ENCODE assay signal across 8 cellular contexts in genomic region chr19:46009530-46010510, GRCh38. TPM values are rescaled to one million over a fixed set of nuclear protein-coding genes. Genes with fewer than 3 reads are reported as not detected.
DNase-seq lines count a peak whose midpoint lies in the region; ATAC-seq and TF ChIP-seq lines count a peak whose summit lies in the region.

No MANE protein-coding gene starts in this region.

- peak; percentile 32 to 73 (median 52) for DNase-seq in CD8-positive, alpha-beta memory T cell
- DNase-seq in HT1080 (ENCODE audit: low read depth) (peak; percentile 73), PC-3 (peak; percentile 71), fibroblast of the aortic adventitia (ENCODE audit: low read depth) (peak; percentile 81), nucleus accumbens (lab: John Stamatoyannopoulos, UW) (peak in 50 of 56 donors; percentile 14 to 86 (median 66)), tibial nerve (ENCODE audit: low spot score in 2 of 2) (peak; percentile 51 to 80)
- peak; percentile 80 for DNase-seq in activated T-cell treated with anti-CD3 and anti-CD28 coated beads, Interleukin-2, amount 50 U/mL, for 48 hours

- H3K27ac ChIP-seq in CD8-positive, alpha-beta memory T cell (ENCODE audit: low read depth, low read length): no peak overlapping the region
- no peak overlapping the region for H3K27ac ChIP-seq in PC-3 (ENCODE audit: low read length)
- no peak overlapping the region for H3K27ac ChIP-seq in tibial nerve

- BruUV-seq in PC-3 (replicated peaks; lab: Mats Ljungman, UMichigan): no TSS peak

- TF ChIP-seq EP300 in tibial nerve (IDR thresholded peaks at IDR 0.05): no peak

- CTCF ChIA-PET in CD8-positive, alpha-beta memory T cell (lab: Charles Lee): interaction anchor here (0.6 to 2.3 kb wide), 5 partner anchors 10 to 256 kb away, joined by 3 to 12 read pairs (median 4); partner anchors contain the start of genes CCDC61 and MYPOP
- CTCF ChIA-PET in PC-3 (lab: Charles Lee): interaction anchor here (1.1 kb wide), 1 partner anchor 14 kb away, joined by 3 read pairs; the partner anchor contains the start of gene CCDC61

- no peaks in the 10 kb centered on the region for H3K4me1 ChIP-seq in CD8-positive, alpha-beta memory T cell (ENCODE audit: insufficient read depth, low read length)
- H3K4me1 ChIP-seq in PC-3 (ENCODE audit: insufficient read depth, low read length) (no peaks in the 10 kb centered on the region), tibial nerve (peaks cover 0 to 9% (median 4%) of the 10 kb centered on the region in 4 donors)

- H3K9me3 ChIP-seq in CD8-positive, alpha-beta memory T cell (ENCODE audit: low read length): no peaks in the 10 kb centered on the region
- H3K9me3 ChIP-seq in PC-3 (ENCODE audit: low read length): no peaks in the 10 kb centered on the region
- H3K9me3 ChIP-seq in tibial nerve: no peaks in the 10 kb centered on the region

- intact Hi-C loops in PC-3 (cut with micrococcal nuclease): no loop called here

- no peaks in the 10 kb centered on the region for H3K9me2 ChIP-seq in PC-3 (replicated peaks; ENCODE audit: low read length)

- H3K9ac ChIP-seq in PC-3 (ENCODE audit: low read length): no peak overlapping the region

- H3K27ac Mint-ChIP-seq in CD8-positive, alpha-beta memory T cell: peak overlapping the region in 2 of 8 donors; percentile 61 to 85

- H3K36me3 Mint-ChIP-seq in CD8-positive, alpha-beta memory T cell: peaks cover 0 to 42% (median 0%) of the 10 kb centered on the region in 3 donors

- H3K9me3 Mint-ChIP-seq in CD8-positive, alpha-beta memory T cell: no peaks in the 10 kb centered on the region

- no peak overlapping the region for H2AFZ ChIP-seq in PC-3 (ENCODE audit: low read length)

- ATAC-seq in PC-3: peak; percentile 79
- ATAC-seq in GM21360 (IDR thresholded peaks at IDR 0.05; ENCODE audit: unreplicated experiment): no peak

- WGBS in tibial nerve, 2 donors: 58 to 64% methylated on average over 28 of the region's 28 CpGs

- no peak overlapping the region for H3K4me3 ChIP-seq in CD8-positive, alpha-beta memory T cell (ENCODE audit: low read length)
- no peak overlapping the region for H3K4me3 ChIP-seq in PC-3 (ENCODE audit: low read length)
- no peak overlapping the region for H3K4me3 ChIP-seq in fibroblast of the aortic adventitia (ENCODE audit: low read depth, low read length)
- no peak overlapping the region for H3K4me3 ChIP-seq in tibial nerve

- peaks cover 4% of the 10 kb centered on the region for H3K36me3 ChIP-seq in CD8-positive, alpha-beta memory T cell (ENCODE audit: insufficient read depth, low read length)
- H3K36me3 ChIP-seq in PC-3 (ENCODE audit: low read depth, low read length) (no peaks in the 10 kb centered on the region), tibial nerve (peaks cover 0 to 39% (median 3%) of the 10 kb centered on the region in 3 donors)

- no peak overlapping the region; the same call in 1 of the 2 replicates for H3K4me2 ChIP-seq in PC-3 (ENCODE audit: low read length)

- peak overlapping the region in 1 of 7 donors; percentile 75 for H3K4me3 Mint-ChIP-seq in CD8-positive, alpha-beta memory T cell

- peak; percentile 73 for TF ChIP-seq CTCF in PC-3 (conservative IDR thresholded peaks at IDR 0.05; ENCODE audit: low read depth, low read length)
- peak; percentile 80 for TF ChIP-seq CTCF in fibroblast of the aortic adventitia (IDR thresholded peaks at IDR 0.05; ENCODE audit: insufficient read depth, low read length)
- peak; percentile 80 to 88 (median 84) for TF ChIP-seq CTCF in tibial nerve (IDR thresholded peaks at IDR 0.05)

- H3K27me3 ChIP-seq in CD8-positive, alpha-beta memory T cell (ENCODE audit: insufficient read depth, low read length, poor library complexity, severe bottlenecking): peaks cover 5% of the 10 kb centered on the region
- H3K27me3 ChIP-seq in PC-3 (ENCODE audit: low read length) (no peaks in the 10 kb centered on the region), tibial nerve (peaks cover 0 to 28% of the 10 kb centered on the region in 2 donors)

- no peaks in the 10 kb centered on the region for H3F3A ChIP-seq in PC-3 (ENCODE audit: low read length, unreplicated experiment)

- peaks cover 5 to 7% (median 6%) of the 10 kb centered on the region in 3 donors for H3K4me1 Mint-ChIP-seq in CD8-positive, alpha-beta memory T cell

- no peaks in the 10 kb centered on the region for H4K20me1 ChIP-seq in PC-3 (ENCODE audit: low read length)

- no peak for TF ChIP-seq POLR2A in tibial nerve (IDR thresholded peaks at IDR 0.05)

- peaks cover 4 to 5% of the 10 kb centered on the region in 2 donors for H3K27me3 Mint-ChIP-seq in CD8-positive, alpha-beta memory T cell

- H3K79me2 ChIP-seq in PC-3 (ENCODE audit: low read length): no peaks in the 10 kb centered on the region

- POLR2A ChIA-PET in CD8-positive, alpha-beta memory T cell (lab: Charles Lee): no interaction called here
- POLR2A ChIA-PET in PC-3 (lab: Charles Lee; ENCODE audit: unreplicated experiment): no interaction called here

RNA-seq across cellular contexts. Expression of gene PGLYRP1, which starts 13.0 kb away (rescaled TPM):
- not detected for total RNA-seq in CD8-positive, alpha-beta memory T cell
- not detected for polyA plus RNA-seq in CD8-positive, alpha-beta memory T cell
- total RNA-seq in HT1080 (2014; rRNA removed; shearing (Covaris generic)): not detected in 2 replicates
- polyA plus RNA-seq in HT1080 (2015; cell fraction: cytosol; rRNA removed): not detected in 2 replicates
- not detected in 2 replicates for polyA plus RNA-seq in HT1080 (2015; cell fraction: nucleus; rRNA removed)
- total RNA-seq in PC-3 (2014; rRNA removed): not detected in 2 replicates
- not detected in 2 replicates for total RNA-seq in fibroblast of the aortic adventitia (ENCODE audit: low replicate concordance)
- total RNA-seq in tibial nerve: not detected

RNA-seq across cellular contexts. Expression of gene CCDC61, which starts 14.6 kb away (rescaled TPM):
- total RNA-seq in CD8-positive, alpha-beta memory T cell: 10 to 100 TPM; 20.0 to 23.3 TPM
- 13.8 TPM for polyA plus RNA-seq in CD8-positive, alpha-beta memory T cell
- 4.7 and 8.7 TPM in 2 replicates for total RNA-seq in HT1080 (2014; rRNA removed; shearing (Covaris generic))
- polyA plus RNA-seq in HT1080 (2015; cell fraction: cytosol; rRNA removed): 9.1 and 11.8 TPM in 2 replicates
- polyA plus RNA-seq in HT1080 (2015; cell fraction: nucleus; rRNA removed): 22.5 and 28.0 TPM in 2 replicates
- total RNA-seq in PC-3 (2014; rRNA removed): 6.3 and 7.7 TPM in 2 replicates
- 5.4 and 5.7 TPM in 2 replicates for total RNA-seq in fibroblast of the aortic adventitia (ENCODE audit: low replicate concordance)
- total RNA-seq in tibial nerve: 10 to 100 TPM; 16.2 to 31.4 (median 21.3) TPM

RNA-seq across cellular contexts. Expression of gene IGFL4, which starts 31.0 kb away (rescaled TPM):
- total RNA-seq in CD8-positive, alpha-beta memory T cell: not detected
- not detected for polyA plus RNA-seq in CD8-positive, alpha-beta memory T cell
- not detected in 2 replicates for total RNA-seq in HT1080 (2014; rRNA removed; shearing (Covaris generic))
- not detected in 2 replicates for polyA plus RNA-seq in HT1080 (2015; cell fraction: cytosol; rRNA removed)
- not detected in 2 replicates for polyA plus RNA-seq in HT1080 (2015; cell fraction: nucleus; rRNA removed)
- not detected in 2 replicates for total RNA-seq in PC-3 (2014; rRNA removed)
- total RNA-seq in fibroblast of the aortic adventitia (ENCODE audit: low replicate concordance): 0.27 and 0.74 TPM in 2 replicates
- 1 to 10 TPM in 1 of 4 donors, under 1 TPM in 3; 0.21 to 1.8 (median 0.89) TPM for total RNA-seq in tibial nerve

RNA-seq across cellular contexts. Expression of gene NOVA2, which starts 36.2 kb away (rescaled TPM):
- not detected for total RNA-seq in CD8-positive, alpha-beta memory T cell
- polyA plus RNA-seq in CD8-positive, alpha-beta memory T cell: not detected
- 0.47 and 0.59 TPM in 2 replicates for total RNA-seq in HT1080 (2014; rRNA removed; shearing (Covaris generic))
- 0.10 and 0.14 TPM in 2 replicates for polyA plus RNA-seq in HT1080 (2015; cell fraction: cytosol; rRNA removed)
- 0.11 and 0.26 TPM in 2 replicates for polyA plus RNA-seq in HT1080 (2015; cell fraction: nucleus; rRNA removed)
- total RNA-seq in PC-3 (2014; rRNA removed) (0.06 TPM in 1 of 2 replicates, not detected in the other), fibroblast of the aortic adventitia (ENCODE audit: low replicate concordance) (under 0.01 and 0.27 TPM in 2 replicates), tibial nerve (1 to 10 TPM; 1.5 to 6.9 (median 1.7) TPM)
